Comparison of ENCODE assay signal across 8 cellular contexts in the genomic region with DNA sequence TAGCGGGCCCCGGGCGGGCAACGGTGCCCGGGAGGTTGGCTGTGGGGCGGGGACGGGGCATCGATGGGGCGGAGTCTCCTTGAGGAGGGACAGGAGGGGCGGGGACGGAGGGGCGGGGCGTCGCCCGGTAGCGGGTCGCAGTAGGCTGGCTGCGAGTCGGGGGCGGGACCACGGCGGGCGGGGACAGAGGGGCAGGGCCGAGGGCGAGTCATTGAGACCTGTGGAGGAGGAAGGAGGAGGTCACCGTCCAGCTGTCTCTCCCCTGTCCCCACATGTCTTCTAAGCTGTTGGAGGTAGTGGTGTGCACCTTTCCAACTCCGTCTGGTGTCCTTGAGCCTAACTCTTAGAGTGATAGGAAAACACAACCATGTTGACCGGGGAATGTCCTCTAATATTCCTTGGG. TPM values are rescaled to one million over a fixed set of nuclear protein-coding genes. Genes with fewer than 3 reads are reported as not detected.
DNase-seq lines count a peak whose midpoint lies in the region; ATAC-seq and TF ChIP-seq lines count a peak whose summit lies in the region.

A gene (minus strand): TSS at position 54 of the 403 bp plus-strand sequence. CDS start 284 bp downstream, outside the sequence.

- H3F3A ChIP-seq in smooth muscle cell (ENCODE audit: low read depth), result no peaks in the 10 kb centered on the region

- H3K9me3 ChIP-seq in AG04450 (ENCODE audit: control insufficient read depth, insufficient read depth, low read length) (no peaks in the 10 kb centered on the region), smooth muscle cell (replicated peaks; ENCODE audit: low read depth) (no peaks in the 10 kb centered on the region)

- CTCF ChIA-PET in AG04450 (lab: Charles Lee) (no interaction called here), activated B cell treated with CpG ODN at 0.5 μM for 24 hours (lab: Charles Lee) (no interaction called here)

- peak within 1 kb of the TSS; percentile 89 for H3K4me2 ChIP-seq in smooth muscle cell

- peak within 1 kb of the TSS; percentile 78 for H3K9ac ChIP-seq in smooth muscle cell (ENCODE audit: low read depth)

- intact Hi-C loops in activated B cell treated with CpG ODN at 0.5 μM for 24 hours (cut with micrococcal nuclease), result loop anchor here (1.0 to 5.0 kb wide), 5 partner anchors 29 to 82 kb away; a partner anchor contains a TSS

- H3K27me3 ChIP-seq in AG04450 (ENCODE audit: control insufficient read depth, insufficient read depth, low read length), result no peaks in the 10 kb centered on the region
- no peaks in the 10 kb centered on the region for H3K27me3 ChIP-seq in smooth muscle cell (ENCODE audit: low read depth)

- H3K79me2 ChIP-seq in smooth muscle cell (ENCODE audit: low read depth), result peaks cover 37% of the 10 kb centered on the region

- no peaks in the 10 kb centered on the region for H3K27me3 Mint-ChIP-seq in activated B cell treated with CpG ODN at 0.5 μM for 24 hours
- peaks cover 0 to 9% (median 3%) of the 10 kb centered on the region in 3 donors for H3K27me3 Mint-ChIP-seq in immature natural killer cell (ENCODE audit: low read depth in 3 of 3)

- H3K4me1 ChIP-seq in smooth muscle cell (ENCODE audit: low read depth), result peaks cover 9% of the 10 kb centered on the region

- peak within 1 kb of the TSS; percentile 84 for H3K27ac ChIP-seq in AG04450 (ENCODE audit: low read depth, low read length)
- H3K27ac ChIP-seq in smooth muscle cell (ENCODE audit: low read depth), result peak within 1 kb of the TSS; percentile 84

- POLR2A ChIA-PET in AG04450 (lab: Yijun Ruan, JAX) (no interaction called here), activated B cell treated with CpG ODN at 0.5 μM for 24 hours (lab: Charles Lee) (interaction anchor here (0.9 to 3.3 kb wide), 5 partner anchors 26 to 515 kb away, joined by 3 to 27 read pairs (median 4); a partner anchor contains a TSS)

- H3K4me3 Mint-ChIP-seq in activated B cell treated with CpG ODN at 0.5 μM for 24 hours (peak within 1 kb of the TSS; percentile 95), immature natural killer cell (peak within 1 kb of the TSS; percentile 91 to 95 (median 92))

- H3K9me3 Mint-ChIP-seq in activated B cell treated with CpG ODN at 0.5 μM for 24 hours (no peaks in the 10 kb centered on the region), immature natural killer cell (no peaks in the 10 kb centered on the region)

- H3K36me3 ChIP-seq in smooth muscle cell (ENCODE audit: low read depth), result no peaks in the 10 kb centered on the region

- peaks cover 12% of the 10 kb centered on the region for H4K20me1 ChIP-seq in smooth muscle cell (ENCODE audit: low read depth)

- H3K4me1 Mint-ChIP-seq in activated B cell treated with CpG ODN at 0.5 μM for 24 hours (peaks cover 39% of the 10 kb centered on the region), immature natural killer cell (peaks cover 20 to 36% of the 10 kb centered on the region in 2 donors)

- TF ChIP-seq CTCF in AG04450 (IDR thresholded peaks at IDR 0.05; ENCODE audit: low read depth, low read length), result no peak
- TF ChIP-seq CTCF in activated B cell treated with CpG ODN at 0.5 μM for 24 hours (IDR thresholded peaks at IDR 0.05), result no peak
- no peak for TF ChIP-seq CTCF in cardiac fibroblast (IDR thresholded peaks at IDR 0.05; ENCODE audit: low read depth, low read length)
- no peak for TF ChIP-seq CTCF in smooth muscle cell (IDR thresholded peaks at IDR 0.05; ENCODE audit: borderline replicate concordance, insufficient read depth, poor library complexity, severe bottlenecking)

- DNase-seq in AG04450 (ENCODE audit: low read depth, low spot score) (peak; percentile 85), NCI-H226 (peak; percentile 64), activated B cell treated with CpG ODN at 0.5 μM for 24 hours (peak; percentile 91), cardiac fibroblast (ENCODE audit: low read depth in 2 of 2) (peak; percentile 96 to 97), immature natural killer cell (peak; percentile 92 to 95 (median 95)), smooth muscle cell (lab: John Stamatoyannopoulos, UW; ENCODE audit: unreplicated experiment) (peak; percentile 96)

- H2AFZ ChIP-seq in smooth muscle cell (ENCODE audit: low read depth), result peak within 1 kb of the TSS; percentile 96

- H3K27ac Mint-ChIP-seq in activated B cell treated with CpG ODN at 0.5 μM for 24 hours, result peak within 1 kb of the TSS; percentile 95
- peak within 1 kb of the TSS; percentile 93 to 96 (median 95) for H3K27ac Mint-ChIP-seq in immature natural killer cell

- ATAC-seq in GM18909 (IDR thresholded peaks at IDR 0.05; ENCODE audit: poor library complexity, unreplicated experiment) (peak; percentile 68), HG03139 (IDR thresholded peaks at IDR 0.05; ENCODE audit: unreplicated experiment) (peak; percentile 60), activated B cell treated with CpG ODN at 0.5 μM for 24 hours (ENCODE audit: low read depth) (peak; percentile 88)

- WGBS in smooth muscle cell (ENCODE audit: low lambda C conversion rate), result 0% methylated on average over 12 of the region's 28 CpGs

- H3K4me3 ChIP-seq in AG04450 (ENCODE audit: low read depth, low read length), result peak within 1 kb of the TSS; percentile 87
- peak within 1 kb of the TSS; percentile 90 to 91 for H3K4me3 ChIP-seq in cardiac fibroblast (replicated peaks in 1 of 2; ENCODE audit: low read depth in 2 of 2, low read length in 2 of 2)
- H3K4me3 ChIP-seq in smooth muscle cell, result peak within 1 kb of the TSS; percentile 90

- H3K36me3 Mint-ChIP-seq in activated B cell treated with CpG ODN at 0.5 μM for 24 hours (ENCODE audit: low read depth) (peaks cover 4% of the 10 kb centered on the region), immature natural killer cell (no peaks in the 10 kb centered on the region)

RNA-seq across cellular contexts. Expression of the gene that starts here (rescaled TPM):
- 24.3 and 29.3 TPM in 2 replicates for polyA plus RNA-seq in AG04450 (2011; rRNA removed)
- 24.9 and 35.0 TPM in 2 replicates for polyA minus RNA-seq in AG04450 (2011; rRNA and poly(A)+ RNA removed)
- total RNA-seq in activated B cell treated with CpG ODN at 0.5 μM for 24 hours, result 6.8 and 8.2 TPM in 2 replicates
- 10 to 100 TPM in 2 of 3 donors, 1 to 10 TPM in 1; 9.8 to 22.4 (median 16.7) TPM for polyA plus RNA-seq in immature natural killer cell
- total RNA-seq in smooth muscle cell, result 20.0 and 24.3 TPM in 2 replicates
- polyA plus RNA-seq in smooth muscle cell, result 38.4 and 52.3 TPM in 2 replicates

Comparison
In these comparisons a context has a peak if more than half of its experiments do, and no peak if none do; other contexts are left out.
1. Peak in every context shown above with its lines: DNase-seq, ATAC-seq, H3K4me3 ChIP-seq and H3K27ac ChIP-seq.